Comparison of ENCODE assay signal across 33 cellular contexts in genomic region chr7:151394076-151395035, GRCh38. TPM values are rescaled to one million over a fixed set of nuclear protein-coding genes. Genes with fewer than 3 reads are reported as not detected.
"Had no signal": no experiment of that assay in that cellular context is flagged by ENCODE, and none has a peak within 500 bp of the region (broad histone marks: within the 10 kb centered on the region; RNA-seq: fewer than 3 reads in every experiment).

No MANE protein-coding gene starts in this region.

- H3K27me3 ChIP-seq: thyroid gland, upper lobe of left lung, vagina had no signal

- H3K36me3 Mint-ChIP-seq: activated naive CD8-positive, alpha-beta T cell treated with anti-CD3 and anti-CD28 coated beads, Interleukin-2, amount 10 ng/mL, durations not matched to agents 7 days and 5 days; naive thymus-derived CD4-positive, alpha-beta T cell; stimulated activated naive B cell treated with anti-CD40 and anti-IgM and Interleukin-4, amounts not matched to agents 10 μg/mL and 1 μg/mL and 100 μg/mL, for 72 hours had no signal

- H3K9me3 ChIP-seq: heart left ventricle, left lung, prostate gland, stomach, thyroid gland, upper lobe of left lung, vagina had no signal

- H3K9me3 Mint-ChIP-seq: activated naive CD4-positive, alpha-beta T cell treated with anti-CD3 and anti-CD28 coated beads for 36 hours; activated T-helper 1 cell treated with anti-CD3 and anti-CD28 coated beads, Interleukin-12 subunit alpha, Interleukin-12 subunit beta, Interleukin-2, Interleukin-4 antibody, amounts not matched to agents 30 ng/mL and 10 ng/mL and 1 ng/mL, durations not matched to agents 14 hours and 24 hours and 36 hours; T-helper 1 cell treated with Interleukin-12 subunit alpha and Interleukin-12 subunit beta and Interleukin-4 antibody, amounts not matched to agents 30 μg/mL and 1 μg/mL, for 36 hours had no signal

- H3K4me1 ChIP-seq: heart left ventricle, left lung, prostate gland, stomach, vagina had no signal

- ATAC-seq: esophagus mucosa; heart left ventricle; left lung; naive thymus-derived CD4-positive, alpha-beta T cell; stimulated activated naive B cell treated with anti-CD40 and anti-IgM and Interleukin-4, amounts not matched to agents 10 μg/mL and 1 μg/mL and 100 μg/mL, for 72 hours had no signal

- DNase-seq: activated CD4-positive, alpha-beta T cell treated with anti-CD3 and anti-CD28 coated beads for 4 hours; activated CD4-positive, alpha-beta T cell treated with anti-CD3 and anti-CD28 coated beads, Interleukin-2, amount 50 U/mL, for 4 hours; activated CD8-positive, alpha-beta memory T cell treated with anti-CD3 and anti-CD28 coated beads for 24 hours; activated CD8-positive, alpha-beta memory T cell treated with anti-CD3 and anti-CD28 coated beads, Interleukin-2, amount 50 U/mL, for 4 hours; activated effector memory CD4-positive, alpha-beta T cell treated with anti-CD3 and anti-CD28 coated beads, Interleukin-2, amount 50 U/mL, for 16 hours; activated naive CD4-positive, alpha-beta T cell treated with anti-CD3 and anti-CD28 coated beads for 36 hours; activated naive CD8-positive, alpha-beta T cell treated with anti-CD3 and anti-CD28 coated beads, Interleukin-2, amount 10 ng/mL, durations not matched to agents 7 days and 5 days; activated T-cell treated with anti-CD3 and anti-CD28 coated beads, Interleukin-2, amount 50 U/mL, for 1 hour; brain microvascular endothelial cell; caudate nucleus; foreskin fibroblast; heart left ventricle; hypothalamus; kidney glomerular epithelial cell; naive thymus-derived CD4-positive, alpha-beta T cell; stimulated activated CD4-positive, alpha-beta T cell treated with anti-CD3 and anti-CD28 coated beads, Interleukin-15, amount 100 ng/mL, for 24 hours; stimulated activated CD4-positive, alpha-beta T cell treated with anti-CD3 and anti-CD28 coated beads, Interleukin-2, amount 100 ng/mL, for 24 hours; stimulated activated naive B cell treated with anti-CD40 and anti-IgM and Interleukin-4, amounts not matched to agents 10 μg/mL and 1 μg/mL and 100 μg/mL, for 72 hours; stomach; T-helper 9 cell; thyroid gland had no signal

- H3K4me3 Mint-ChIP-seq: activated naive CD4-positive, alpha-beta T cell treated with anti-CD3 and anti-CD28 coated beads for 36 hours; activated naive CD8-positive, alpha-beta T cell treated with anti-CD3 and anti-CD28 coated beads, Interleukin-2, amount 10 ng/mL, durations not matched to agents 7 days and 5 days; activated T-helper 1 cell treated with anti-CD3 and anti-CD28 coated beads, Interleukin-12 subunit alpha, Interleukin-12 subunit beta, Interleukin-2, Interleukin-4 antibody, amounts not matched to agents 30 ng/mL and 10 ng/mL and 1 ng/mL, durations not matched to agents 14 hours and 24 hours and 36 hours; naive thymus-derived CD4-positive, alpha-beta T cell; stimulated activated naive B cell treated with anti-CD40 and anti-IgM and Interleukin-4, amounts not matched to agents 10 μg/mL and 1 μg/mL and 100 μg/mL, for 72 hours; T-helper 1 cell treated with Interleukin-12 subunit alpha and Interleukin-12 subunit beta and Interleukin-4 antibody, amounts not matched to agents 30 μg/mL and 1 μg/mL, for 36 hours had no signal

- H3K27ac ChIP-seq: brain microvascular endothelial cell, heart left ventricle, left lung, prostate gland, stomach, thyroid gland, upper lobe of left lung, vagina, VCaP had no signal

- H3K36me3 ChIP-seq: brain microvascular endothelial cell, heart left ventricle, left lung, prostate gland, stomach, upper lobe of left lung, vagina had no signal

- H3K27ac Mint-ChIP-seq: activated naive CD4-positive, alpha-beta T cell treated with anti-CD3 and anti-CD28 coated beads for 36 hours; activated naive CD8-positive, alpha-beta T cell treated with anti-CD3 and anti-CD28 coated beads, Interleukin-2, amount 10 ng/mL, durations not matched to agents 7 days and 5 days; activated T-helper 1 cell treated with anti-CD3 and anti-CD28 coated beads, Interleukin-12 subunit alpha, Interleukin-12 subunit beta, Interleukin-2, Interleukin-4 antibody, amounts not matched to agents 30 ng/mL and 10 ng/mL and 1 ng/mL, durations not matched to agents 14 hours and 24 hours and 36 hours; stimulated activated naive B cell treated with anti-CD40 and anti-IgM and Interleukin-4, amounts not matched to agents 10 μg/mL and 1 μg/mL and 100 μg/mL, for 72 hours; T-helper 1 cell treated with Interleukin-12 subunit alpha and Interleukin-12 subunit beta and Interleukin-4 antibody, amounts not matched to agents 30 μg/mL and 1 μg/mL, for 36 hours had no signal

- H3K4me3 ChIP-seq: heart left ventricle, left lung, prostate gland, smooth muscle cell, stomach, thyroid gland, upper lobe of left lung, vagina had no signal

- H3K4me2 ChIP-seq: smooth muscle cell had no signal

RNA-seq across cellular contexts. Expression of gene WDR86, which starts 15.5 kb away (rescaled TPM):
- total RNA-seq: activated naive CD4-positive, alpha-beta T cell treated with anti-CD3 and anti-CD28 coated beads for 36 hours; activated T-helper 1 cell treated with anti-CD3 and anti-CD28 coated beads, Interleukin-12 subunit alpha, Interleukin-12 subunit beta, Interleukin-2, Interleukin-4 antibody, amounts not matched to agents 30 ng/mL and 10 ng/mL and 1 ng/mL, durations not matched to agents 14 hours and 24 hours and 36 hours; lung microvascular endothelial cell; osteocyte had no signal
- polyA plus RNA-seq: heart left ventricle had no signal

RNA-seq across cellular contexts. Expression of gene CRYGN, which starts 45.6 kb away (rescaled TPM):
- total RNA-seq: activated naive CD4-positive, alpha-beta T cell treated with anti-CD3 and anti-CD28 coated beads for 36 hours; activated T-helper 1 cell treated with anti-CD3 and anti-CD28 coated beads, Interleukin-12 subunit alpha, Interleukin-12 subunit beta, Interleukin-2, Interleukin-4 antibody, amounts not matched to agents 30 ng/mL and 10 ng/mL and 1 ng/mL, durations not matched to agents 14 hours and 24 hours and 36 hours; astrocyte; esophagus mucosa; left lung; lung microvascular endothelial cell; osteocyte; prostate gland; smooth muscle cell; stomach; vagina had no signal
- polyA plus RNA-seq: stomach had no signal
